29 cellular contexts compared by ENCODE assay signal in the genomic region with DNA sequence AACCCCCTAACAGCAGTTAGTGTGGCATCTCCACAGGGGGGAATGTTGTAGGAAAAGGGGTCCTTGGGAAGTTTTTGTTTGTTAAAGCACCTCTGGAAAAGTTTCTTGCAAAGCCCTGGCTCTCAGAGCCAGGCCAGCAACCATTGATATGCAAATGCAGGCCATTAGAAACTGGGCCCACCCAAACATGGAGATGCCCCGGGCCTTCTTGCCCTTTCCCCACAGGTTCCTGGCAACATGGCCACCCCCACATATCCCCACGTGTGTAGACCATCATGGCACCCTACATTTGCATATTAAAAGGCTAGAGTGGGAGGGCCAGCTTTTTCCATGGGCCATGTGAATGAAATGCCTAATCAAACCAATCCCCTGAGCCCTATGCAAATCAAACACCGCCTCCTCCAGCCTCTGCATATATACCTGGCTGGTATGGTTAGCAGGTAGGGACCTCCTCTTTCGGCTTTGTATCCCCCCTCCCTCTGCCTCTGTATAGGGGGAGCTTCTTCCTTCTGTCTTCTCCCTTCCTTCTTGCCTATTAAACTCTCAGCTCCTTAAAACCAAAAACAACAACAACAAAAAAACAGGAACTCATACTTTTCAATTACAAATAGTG. TPM values are rescaled to one million over a fixed set of nuclear protein-coding genes. Genes with fewer than 3 reads are reported as not detected.
DNase-seq lines count a peak whose midpoint lies in the region; TF ChIP-seq lines count a peak whose summit lies in the region.
"Had no signal": no experiment of that assay in that cellular context is flagged by ENCODE, and none has a peak within 500 bp of the region (broad histone marks: within the 10 kb centered on the region; RNA-seq: fewer than 3 reads in every experiment).

No MANE protein-coding gene starts in this region.

- no peak overlapping the region for H3K56ac ChIP-seq in H9 (ENCODE audit: insufficient read length, low read depth, low read length)

- H3K23me2 ChIP-seq in H9 (ENCODE audit: insufficient read length, low read depth, low read length, poor library complexity, severe bottlenecking): no peaks in the 10 kb centered on the region

- no peak overlapping the region for H4K5ac ChIP-seq in H9 (ENCODE audit: insufficient read length, low read depth, low read length)

- peaks cover 22 to 30% of the 10 kb centered on the region in 2 experiments for H3K9me3 Mint-ChIP-seq in H9
- no peaks in the 10 kb centered on the region for H3K9me3 Mint-ChIP-seq in endothelial cell (ENCODE audit: unreplicated experiment)
- H3K9me3 Mint-ChIP-seq: CD4-positive, alpha-beta T cell; HFFc6 had no signal

- DNase-seq in H9: peak; percentile 95
- DNase-seq in endothelial cell (ENCODE audit: low spot score): no peak
- peak; percentile 8 for DNase-seq in iPS-NIHi11 (ENCODE audit: low spot score)
- no peak for DNase-seq in stimulated activated CD4-positive, alpha-beta T cell treated with anti-CD3 and anti-CD28 coated beads, Interleukin-4, amount 100 ng/mL, for 1 hour
- no peak for DNase-seq in cerebellar nuclear complex (lab: John Stamatoyannopoulos, UW)
- no peak for DNase-seq in pons (ENCODE audit: low spot score)
- DNase-seq: AML-193; CD4-positive, alpha-beta T cell; DMS53; H7; HFFc6; Karpas-422; NCI-H1092; NCI-H1417 treated with DMSO at 0.1 percent for 48 hours; NCI-H1694 treated with DMSO at 0.1 percent for 48 hours; NCI-H2081; NCI-H2171; NCI-H226; NCI-H510A; NCI-H69; OCI-M1; SIG-M5; SW 1271 had no signal

- no peak overlapping the region for H4K91ac ChIP-seq in H9 (ENCODE audit: insufficient read length, low read depth, low read length)

- no peak overlapping the region for H2BK12ac ChIP-seq in H9 (ENCODE audit: insufficient read length, low read depth, low read length)

- no peak overlapping the region; the same call in 1 of the 2 replicates for H3K14ac ChIP-seq in H9 (ENCODE audit: insufficient read depth, low read length)

- H3K4me3 Mint-ChIP-seq in H9: peak overlapping the region in 1 of 2 experiments; percentile 70
- peak overlapping the region; percentile 80 for H3K4me3 Mint-ChIP-seq in endothelial cell (ENCODE audit: unreplicated experiment)
- H3K4me3 Mint-ChIP-seq: CD4-positive, alpha-beta T cell; HFFc6 had no signal

- H3K27ac Mint-ChIP-seq in H9: peak overlapping the region; percentile 59 to 98 (median 98)
- peak overlapping the region; percentile 59 for H3K27ac Mint-ChIP-seq in endothelial cell (ENCODE audit: unreplicated experiment)
- H3K27ac Mint-ChIP-seq: CD4-positive, alpha-beta T cell; HFFc6 had no signal

- no peaks in the 10 kb centered on the region for H3K9me3 ChIP-seq in H9 (ENCODE audit: control insufficient read depth, low read depth, low read length)
- no peaks in the 10 kb centered on the region for H3K9me3 ChIP-seq in HUES64 (ENCODE audit: insufficient read depth, low read depth, low read length)
- H3K9me3 ChIP-seq: A549 had no signal

- no peak overlapping the region for H2BK5ac ChIP-seq in H9 (ENCODE audit: insufficient read length, low read length)

- H3K4me1 ChIP-seq in H9 (ENCODE audit: insufficient read depth, low read length) (peaks cover 13% of the 10 kb centered on the region), HUES64 (ENCODE audit: insufficient read depth, low read length) (peaks cover 46% of the 10 kb centered on the region)
- H3K4me1 ChIP-seq: BLaER1 treated with 17β-estradiol and CSF1 and Interleukin-3, amounts not matched to agents 10 nM and 100 nM had no signal

- H3K36me3 Mint-ChIP-seq in H9 (ENCODE audit: insufficient read depth in 1 of 3, low read depth in 3 of 3) (peaks cover 54 to 58% (median 54%) of the 10 kb centered on the region in 3 experiments), endothelial cell (ENCODE audit: low read depth, unreplicated experiment) (peaks cover 23% of the 10 kb centered on the region)

- H4K8ac ChIP-seq in H9 (replicated peaks; ENCODE audit: insufficient read length, low read depth, low read length): no peak overlapping the region

- H3K36me3 ChIP-seq in HUES64 (ENCODE audit: insufficient read depth, low read length): peaks cover 60% of the 10 kb centered on the region

- H3K79me1 ChIP-seq in H9 (ENCODE audit: insufficient read depth, low read depth, low read length, poor library complexity, severe bottlenecking): no peaks in the 10 kb centered on the region

- H3K79me2 ChIP-seq in H9 (ENCODE audit: insufficient read depth, low read length): no peaks in the 10 kb centered on the region

- peak overlapping the region; percentile 8 for H3K4me2 ChIP-seq in H9 (ENCODE audit: insufficient read depth, insufficient read length, low read length)
- H3K4me2 ChIP-seq: A549; BLaER1 treated with 17β-estradiol and CSF1 and Interleukin-3, amounts not matched to agents 10 nM and 100 nM had no signal

- H3K23ac ChIP-seq in H9 (ENCODE audit: insufficient read length, low read depth, low read length): no peak overlapping the region

- TF ChIP-seq CTCF in H9 (conservative IDR thresholded peaks at IDR 0.05) (no peak), endothelial cell (IDR thresholded peaks at IDR 0.05; ENCODE audit: unreplicated experiment) (no peak)

- H2AFZ ChIP-seq in H9 (ENCODE audit: low read length): no peak overlapping the region

- no peak overlapping the region for H2AK5ac ChIP-seq in H9 (ENCODE audit: insufficient read length, low read length)

- H3T11ph ChIP-seq in H9 (ENCODE audit: low read length): no peak overlapping the region

- H3K27me3 Mint-ChIP-seq in H9 (ENCODE audit: low read depth) (no peaks in the 10 kb centered on the region), endothelial cell (ENCODE audit: unreplicated experiment) (no peaks in the 10 kb centered on the region)
- H3K27me3 Mint-ChIP-seq: CD4-positive, alpha-beta T cell had no signal

- WGBS in H9 (ENCODE audit: extremely low coverage, insufficient read length, low lambda C conversion rate): no CpG with 5 or more reads among the region's 4 CpGs
- WGBS in HUES64: 4% methylated on average over 2 of the region's 4 CpGs

- H3K27ac ChIP-seq in H9 (ENCODE audit: insufficient read length, low read depth, low read length) (peak overlapping the region; percentile 80), HUES64 (ENCODE audit: low read depth, low read length) (peak overlapping the region; percentile 89; the same call in 1 of the 2 replicates)
- H3K27ac ChIP-seq: BLaER1 treated with 17β-estradiol and CSF1 and Interleukin-3, amounts not matched to agents 10 nM and 100 nM; SK-N-MC had no signal

- H3K18ac ChIP-seq in H9 (ENCODE audit: insufficient read length, low read depth, low read length): peak overlapping the region; percentile 56

- H3K4ac ChIP-seq in H9 (ENCODE audit: low read depth, low read length): no peak overlapping the region; the same call in 1 of the 2 replicates

- no peaks in the 10 kb centered on the region for H3K27me3 ChIP-seq in H9 (ENCODE audit: insufficient read depth, low read length)
- H3K27me3 ChIP-seq in HUES64 (ENCODE audit: insufficient read depth, low read length): no peaks in the 10 kb centered on the region

- H3K9ac ChIP-seq in H9 (ENCODE audit: extremely low read depth, insufficient read length, low read length): no peak overlapping the region
- H3K9ac ChIP-seq in HUES64 (ENCODE audit: low read depth, low read length): peak overlapping the region; percentile 60
- H3K9ac ChIP-seq: BLaER1 treated with 17β-estradiol and CSF1 and Interleukin-3, amounts not matched to agents 10 nM and 100 nM had no signal

- no peak overlapping the region for H2BK15ac ChIP-seq in H9 (ENCODE audit: low read depth, low read length)

- no peaks in the 10 kb centered on the region for H4K20me1 ChIP-seq in H9 (ENCODE audit: control insufficient read depth, insufficient read depth, insufficient read length)

- peaks cover 58 to 87% of the 10 kb centered on the region in 2 experiments for H3K4me1 Mint-ChIP-seq in H9
- no peaks in the 10 kb centered on the region for H3K4me1 Mint-ChIP-seq in endothelial cell (ENCODE audit: unreplicated experiment)

- no peak overlapping the region for H2BK20ac ChIP-seq in H9 (ENCODE audit: low read depth, low read length, poor library complexity, severe bottlenecking)

- no peak overlapping the region; the same call in 1 of the 2 replicates for H3K4me3 ChIP-seq in HUES64 (ENCODE audit: low read length)
- H3K4me3 ChIP-seq: A549; BLaER1 treated with 17β-estradiol and CSF1 and Interleukin-3, amounts not matched to agents 10 nM and 100 nM; SK-N-MC had no signal

- no peak overlapping the region for H2BK120ac ChIP-seq in H9 (ENCODE audit: low read depth, low read length, poor library complexity, severe bottlenecking)

RNA-seq across cellular contexts. Expression of gene ZCCHC13, which starts 44.0 kb away (rescaled TPM):
- not detected in 2 replicates for total RNA-seq in H9 (2021)
- polyA plus RNA-seq in HUES64 (2013, experiment 1 of 2): not detected
- not detected for polyA plus RNA-seq in HUES64 (2013, experiment 2 of 2)
- total RNA-seq in endothelial cell (ENCODE audit: unreplicated experiment): not detected
- total RNA-seq: CD4-positive, alpha-beta T cell; Daoy; H7; HepG2; HFFc6 had no signal
- polyA plus RNA-seq: A549, HepG2 had no signal

Comparison
In these comparisons a context has a peak if more than half of its experiments do, and no peak if none do; other contexts are left out.
1. DNase-seq: peak in H9 (single experiment) and iPS-NIHi11 (single experiment); none in endothelial cell (single experiment), stimulated activated CD4-positive, alpha-beta T cell treated with anti-CD3 and anti-CD28 coated beads, Interleukin-4, amount 100 ng/mL, for 1 hour (single experiment), cerebellar nuclear complex (0 of 2) and pons (single experiment).